Comparison of ENCODE assay signal across 8 cellular contexts in genomic region chr22:18056802-18057474, GRCh38. TPM values are rescaled to one million over a fixed set of nuclear protein-coding genes. Genes with fewer than 3 reads are reported as not detected.
DNase-seq lines count a peak whose midpoint lies in the region; ATAC-seq and TF ChIP-seq lines count a peak whose summit lies in the region.

No MANE protein-coding gene starts in this region.

- H2AFZ ChIP-seq in MM.1S (ENCODE audit: low read length) (peak overlapping the region; percentile 55), mesenchymal stem cell (ENCODE audit: low read depth, low read length) (no peak overlapping the region)

- H4K20me1 ChIP-seq in BLaER1 treated with 17β-estradiol and CSF1 and Interleukin-3, amounts not matched to agents 10 nM and 100 nM, result no peaks in the 10 kb centered on the region
- no peaks in the 10 kb centered on the region for H4K20me1 ChIP-seq in MM.1S (ENCODE audit: insufficient read depth, low read length)

- WGBS in mesenchymal stem cell, result 86% methylated on average over 10 of the region's 10 CpGs

- TF ChIP-seq CTCF in MM.1S (IDR thresholded peaks at IDR 0.05; ENCODE audit: low read length), result no peak

- peaks cover 20% of the 10 kb centered on the region for H3F3A ChIP-seq in MM.1S (ENCODE audit: insufficient read depth, low read length)

- H3K4me2 ChIP-seq in BLaER1 treated with 17β-estradiol and CSF1 and Interleukin-3, amounts not matched to agents 10 nM and 100 nM, result peak overlapping the region in 10 of 11 experiments; percentile 19 to 68 (median 43); a peak in 16 of 22 replicates
- H3K4me2 ChIP-seq in MM.1S (ENCODE audit: low read depth, low read length) (peak overlapping the region; percentile 85), mesenchymal stem cell (ENCODE audit: low read length, poor library complexity, severe bottlenecking) (no peak overlapping the region)

- no peaks in the 10 kb centered on the region for H3K9me2 ChIP-seq in MM.1S (replicated peaks; ENCODE audit: insufficient read depth, low read length)

- H3K4me1 ChIP-seq in BLaER1 treated with 17β-estradiol and CSF1 and Interleukin-3, amounts not matched to agents 10 nM and 100 nM, result peaks cover 11 to 21% (median 15%) of the 10 kb centered on the region in 10 experiments; a peak in 18 of 20 replicates
- H3K4me1 ChIP-seq in MM.1S (ENCODE audit: low read length) (peaks cover 24% of the 10 kb centered on the region), mesenchymal stem cell (ENCODE audit: control insufficient read depth, insufficient read depth, low read depth, low read length) (peaks cover 24% of the 10 kb centered on the region)

- peak overlapping the region; percentile 82 for H2BK15ac ChIP-seq in mesenchymal stem cell (ENCODE audit: low read depth, poor library complexity, severe bottlenecking)

- H4K91ac ChIP-seq in mesenchymal stem cell (ENCODE audit: low read length), result peak overlapping the region; percentile 79

- H3K4ac ChIP-seq in mesenchymal stem cell (ENCODE audit: low read depth in 1 of 2, low read length in 2 of 2), result peak overlapping the region in 1 of 2 experiments; percentile 57

- no peak overlapping the region for H2BK120ac ChIP-seq in mesenchymal stem cell (ENCODE audit: low read depth, low read length)

- ATAC-seq in GM21390 (IDR thresholded peaks at IDR 0.05; ENCODE audit: unreplicated experiment) (peak; percentile 75), HG03108 (IDR thresholded peaks at IDR 0.05; ENCODE audit: unreplicated experiment) (no peak), GM18858 (IDR thresholded peaks at IDR 0.05; ENCODE audit: unreplicated experiment) (no peak)

- H3K27me3 ChIP-seq in BLaER1 treated with 17β-estradiol and CSF1 and Interleukin-3, amounts not matched to agents 10 nM and 100 nM, result no peaks in the 10 kb centered on the region
- H3K27me3 ChIP-seq in MM.1S (replicated peaks; ENCODE audit: insufficient read depth, low read length) (no peaks in the 10 kb centered on the region), mesenchymal stem cell (ENCODE audit: control insufficient read depth in 1 of 2, insufficient read depth in 1 of 2, low read length in 2 of 2) (no peaks in the 10 kb centered on the region)

- no peak overlapping the region for H3K4me3 ChIP-seq in BLaER1 treated with 17β-estradiol and CSF1 and Interleukin-3, amounts not matched to agents 10 nM and 100 nM
- H3K4me3 ChIP-seq in MM.1S (ENCODE audit: low read length) (peak overlapping the region; percentile 47), mesenchymal stem cell (ENCODE audit: insufficient read depth in 1 of 2, low read depth in 1 of 2, low read length in 2 of 2) (peak overlapping the region in 1 of 2 experiments; percentile 14)

- H3K79me2 ChIP-seq in MM.1S (ENCODE audit: low read length), result no peaks in the 10 kb centered on the region

- H3K23ac ChIP-seq in mesenchymal stem cell (ENCODE audit: low read length in 2 of 2), result no peak overlapping the region

- H3K9me3 ChIP-seq in BLaER1 treated with 17β-estradiol and CSF1 and Interleukin-3, amounts not matched to agents 10 nM and 100 nM (replicated peaks in 1 of 11), result 0 out of 22 replicates have a peak, but pooled peaks cover 0 to 7% (median 0%) of the 10 kb centered on the region in 11 experiments
- H3K9me3 ChIP-seq in MM.1S (replicated peaks; ENCODE audit: insufficient read depth, low read length), result no peaks in the 10 kb centered on the region
- H3K9me3 ChIP-seq in mesenchymal stem cell (ENCODE audit: control insufficient read depth, low read length), result no peaks in the 10 kb centered on the region

- H2AK5ac ChIP-seq in mesenchymal stem cell (ENCODE audit: low read length, severe bottlenecking), result peak overlapping the region; percentile 97

- no peaks in the 10 kb centered on the region for H3K36me3 ChIP-seq in BLaER1 treated with 17β-estradiol and CSF1 and Interleukin-3, amounts not matched to agents 10 nM and 100 nM
- H3K36me3 ChIP-seq in MM.1S (replicated peaks; ENCODE audit: insufficient read depth, low read length), result no peaks in the 10 kb centered on the region
- H3K36me3 ChIP-seq in mesenchymal stem cell (ENCODE audit: control insufficient read depth in 1 of 2, insufficient read depth in 2 of 2, low read depth in 1 of 2, low read length in 2 of 2), result no peaks in the 10 kb centered on the region

- H3K9ac ChIP-seq in BLaER1 treated with 17β-estradiol and CSF1 and Interleukin-3, amounts not matched to agents 10 nM and 100 nM, result no peak overlapping the region
- H3K9ac ChIP-seq in MM.1S (ENCODE audit: low read length) (peak overlapping the region; percentile 67), mesenchymal stem cell (ENCODE audit: low read length) (peak overlapping the region; percentile 83)

- DNase-seq in MM.1S (peak; percentile 87), mesenchymal stem cell (no peak), NCI-H510A treated with DMSO at 0.1 percent for 48 hours (lab: John Stamatoyannopoulos, UW) (no peak), AML-193 (lab: John Stamatoyannopoulos, UW) (no peak)

- peak overlapping the region; percentile 36 for H2BK5ac ChIP-seq in mesenchymal stem cell (ENCODE audit: low read depth, low read length, poor library complexity, severe bottlenecking)

- H3K14ac ChIP-seq in mesenchymal stem cell (ENCODE audit: low read length in 2 of 2), result peak overlapping the region in 1 of 2 experiments; percentile 61

- H3K27ac ChIP-seq in BLaER1 treated with 17β-estradiol and CSF1 and Interleukin-3, amounts not matched to agents 10 nM and 100 nM, result no peak overlapping the region
- H3K27ac ChIP-seq in MM.1S (ENCODE audit: low read length) (peak overlapping the region; percentile 78), mesenchymal stem cell (ENCODE audit: low read length, poor library complexity, severe bottlenecking) (peak overlapping the region; percentile 70)

- peak overlapping the region; percentile 51 to 73 for H2BK12ac ChIP-seq in mesenchymal stem cell (ENCODE audit: low read length in 2 of 2)

- H3K18ac ChIP-seq in mesenchymal stem cell (ENCODE audit: low read depth in 1 of 2, low read length in 2 of 2), result peak overlapping the region; percentile 71 to 73

- peak overlapping the region; percentile 53 for H4K8ac ChIP-seq in mesenchymal stem cell (ENCODE audit: low read length)

- peaks cover 3% of the 10 kb centered on the region for H3K79me1 ChIP-seq in mesenchymal stem cell (replicated peaks; ENCODE audit: low read length, poor library complexity, severe bottlenecking)

RNA-seq across cellular contexts. Expression of gene PEX26, which starts 20.9 kb away (rescaled TPM):
- polyA plus RNA-seq in mesenchymal stem cell (2013, experiment 1 of 2), result 19.3 TPM
- polyA plus RNA-seq in mesenchymal stem cell (2013, experiment 2 of 2), result 19.2 TPM

RNA-seq across cellular contexts. Expression of gene MICAL3, which starts 32.6 kb away (rescaled TPM):
- 8.3 TPM for polyA plus RNA-seq in mesenchymal stem cell (2013, experiment 1 of 2)
- 6.7 TPM for polyA plus RNA-seq in mesenchymal stem cell (2013, experiment 2 of 2)

RNA-seq across cellular contexts. Expression of gene TUBA8, which starts 53.7 kb away (rescaled TPM):
- 0.65 TPM for polyA plus RNA-seq in mesenchymal stem cell (2013, experiment 1 of 2)
- 0.51 TPM for polyA plus RNA-seq in mesenchymal stem cell (2013, experiment 2 of 2)

Comparison
In these comparisons a context has a peak if more than half of its experiments do, and no peak if none do; other contexts are left out.
1. H3K27ac ChIP-seq: peak in MM.1S (single experiment) and mesenchymal stem cell (single experiment); none in BLaER1 treated with 17β-estradiol and CSF1 and Interleukin-3, amounts not matched to agents 10 nM and 100 nM (0 of 11).
2. H3K9ac ChIP-seq: peak in MM.1S (single experiment) and mesenchymal stem cell (single experiment); none in BLaER1 treated with 17β-estradiol and CSF1 and Interleukin-3, amounts not matched to agents 10 nM and 100 nM (0 of 11).